In genomic region chr20:53643031-53643832, GRCh38 we compare ENCODE assay signal across 8 cellular contexts. TPM values are rescaled to one million over a fixed set of nuclear protein-coding genes. Genes with fewer than 3 reads are reported as not detected.
DNase-seq lines count a peak whose midpoint lies in the region; ATAC-seq and TF ChIP-seq lines count a peak whose summit lies in the region.

No MANE protein-coding gene starts in this region.

- peak overlapping the region in 4 of 12 donors; percentile 3 to 35 (median 18) for H3K4me3 ChIP-seq in heart left ventricle
- no peak overlapping the region for H3K4me3 ChIP-seq in skin epidermis

- intact Hi-C loops in heart left ventricle (cut with DNase I): no loop called here

- 43 to 58% (median 49%) methylated on average over 12 of the region's 12 CpGs for WGBS in heart left ventricle, 4 donors

- TF ChIP-seq CTCF in heart left ventricle (IDR thresholded peaks at IDR 0.05): peak in 2 of 12 donors; percentile 0 to 2

- no peaks in the 10 kb centered on the region for H3K9me3 ChIP-seq in heart left ventricle

- H3K27ac ChIP-seq in heart left ventricle (peak overlapping the region in 11 of 12 donors; percentile 0 to 91 (median 46)), skin epidermis (peak overlapping the region in 20 of 21 experiments; percentile 47 to 97 (median 84))

- peaks cover 0 to 26% (median 10%) of the 10 kb centered on the region in 12 donors for H3K4me1 ChIP-seq in heart left ventricle

- DNase-seq in RPMI7951 (ENCODE audit: low read depth) (peak; percentile 84), heart left ventricle (peak in 4 of 5 donors; percentile 24 to 39 (median 30)), NCI-H345 (lab: John Stamatoyannopoulos, UW) (no peak), HEK293T (ENCODE audit: extremely low spot score) (no peak)
- DNase-seq in activated T-helper 9 cell treated with anti-CD3 and anti-CD28 coated beads, Interleukin-2, amount 50 U/mL, for 16 hours (ENCODE audit: low read depth): peak; percentile 34

- CTCF ChIA-PET in HEK293T (lab: Yijun Ruan, JAX): interaction anchor here (1.1 kb wide), 1 partner anchor 10 kb away, joined by 4 read pairs; no protein-coding TSS in a partner anchor

- ATAC-seq in GM18867 (IDR thresholded peaks at IDR 0.05; ENCODE audit: unreplicated experiment): peak; percentile 97
- peak; percentile 93 for ATAC-seq in HG03045 (IDR thresholded peaks at IDR 0.05; ENCODE audit: unreplicated experiment)
- ATAC-seq in heart left ventricle: peak; percentile 53 to 83 (median 82)

- TF ChIP-seq POLR2A in heart left ventricle (IDR thresholded peaks at IDR 0.05): no peak

- no peaks in the 10 kb centered on the region for H3K36me3 ChIP-seq in heart left ventricle

- no peaks in the 10 kb centered on the region for H3K27me3 ChIP-seq in heart left ventricle

- POLR2A ChIA-PET in HEK293T (lab: Yijun Ruan, JAX): interaction anchor here (0.8 to 1.5 kb wide), 3 partner anchors 20 to 95 kb away, joined by 3 to 8 read pairs (median 3); no protein-coding TSS in a partner anchor

TF ChIP-seq in HEK293T, 16 proteins besides CTCF, POLR2A, EP300 and RAD21:
- no peak for TF ChIP-seq BHLHE40 (IDR thresholded peaks at IDR 0.05; ENCODE audit: borderline replicate concordance)
- TF ChIP-seq FOXM1 (IDR thresholded peaks at IDR 0.05; ENCODE audit: borderline replicate concordance): no peak
- no peak for TF ChIP-seq FOXK2 (IDR thresholded peaks at IDR 0.05)
- no peak for TF ChIP-seq SP1 (IDR thresholded peaks at IDR 0.05)
- no peak for TF ChIP-seq CTBP1 (IDR thresholded peaks at IDR 0.05; ENCODE audit: borderline replicate concordance)
TF ChIP-seq in HEK293T: peak in this region for 0.

RNA-seq across cellular contexts. Expression of gene ZNF217, which starts 49.6 kb away (rescaled TPM):
- 16.8 and 23.1 TPM in 2 replicates for total RNA-seq in RPMI7951 (2014; rRNA removed; shearing (Covaris generic))
- total RNA-seq in heart left ventricle: 10 to 100 TPM in 2 of 9 donors, 1 to 10 TPM in 7; 5.4 to 24.1 (median 8.6) TPM
- polyA plus RNA-seq in heart left ventricle: 1 to 10 TPM; 3.7 to 5.0 TPM

Comparison
In these comparisons a context has a peak if more than half of its experiments do, and no peak if none do; other contexts are left out.
1. DNase-seq: peak in RPMI7951 (single experiment), activated T-helper 9 cell treated with anti-CD3 and anti-CD28 coated beads, Interleukin-2, amount 50 U/mL, for 16 hours (single experiment) and heart left ventricle (4 of 5); none in NCI-H345 (single experiment) and HEK293T (single experiment).
2. Peak in every context shown above with its lines, with median percentiles within 50 percentile points of each other: ATAC-seq.